ENCODE assay signal across 16 cellular contexts in genomic region chr20:1810572-1810925, GRCh38.
A peak's percentile ranks its signal among the peaks of the same experiment; 100 is the strongest.
DNase-seq lines count a peak whose midpoint lies in the region; ATAC-seq and TF ChIP-seq lines count a peak whose summit lies in the region.
"Had no signal": no experiment of that assay in that cellular context is flagged by ENCODE, and none has a peak within 500 bp of the region (broad histone marks: within the 10 kb centered on the region; RNA-seq: fewer than 3 reads in every experiment).

No MANE protein-coding gene starts in this region.

- TF ChIP-seq POLR2A in breast epithelium (IDR thresholded peaks at IDR 0.05) (no peak), transverse colon (IDR thresholded peaks at IDR 0.05) (no peak)

- H2AFZ ChIP-seq in osteoblast (ENCODE audit: low read length) = no peak overlapping the region

- TF ChIP-seq CTCF in breast epithelium (IDR thresholded peaks at IDR 0.05) (no peak), MCF 10A (IDR thresholded peaks at IDR 0.05; ENCODE audit: unreplicated experiment) (no peak), osteoblast (IDR thresholded peaks at IDR 0.05; ENCODE audit: extremely low read depth, low read depth, low read length) (no peak), transverse colon (IDR thresholded peaks at IDR 0.05) (no peak)

- TF ChIP-seq EP300 in transverse colon (IDR thresholded peaks at IDR 0.05; ENCODE audit: low read depth) = no peak

- H3K9me3 ChIP-seq in breast epithelium (no peaks in the 10 kb centered on the region), osteoblast (ENCODE audit: low read depth, low read length) (no peaks in the 10 kb centered on the region), transverse colon (no peaks in the 10 kb centered on the region)
- H3K9me3 ChIP-seq: mucosa of descending colon had no signal

- H3K4me3 Mint-ChIP-seq in MCF 10A (ENCODE audit: unreplicated experiment) = no peak overlapping the region
- H3K4me3 Mint-ChIP-seq: activated CD8-positive, alpha-beta T cell treated with anti-CD3 and anti-CD28 coated beads, Interleukin-2, amount 10 ng/mL, durations not matched to agents 7 days and 5 days had no signal

- no peak for ATAC-seq in HG02678 (IDR thresholded peaks at IDR 0.05; ENCODE audit: unreplicated experiment)

- peaks cover 11 to 22% of the 10 kb centered on the region in 2 donors for H3K4me1 ChIP-seq in breast epithelium
- H3K4me1 ChIP-seq in osteoblast (ENCODE audit: insufficient read depth, low read length) = peaks cover 52% of the 10 kb centered on the region
- H3K4me1 ChIP-seq in transverse colon = peaks cover 4 to 31% (median 13%) of the 10 kb centered on the region in 4 donors

- in situ Hi-C loops in transverse colon (cut with MboI; ENCODE audit: low pct_ligation_motif_present in 1 of 4, low pct_unique_long_range_greater_than_20kb in 1 of 4, low sequenced_read_pairs in 3 of 4) = no loop called here

- intact Hi-C loops in breast epithelium (cut with DNase I; ENCODE audit: low total_unique reads) = loop anchor here (5.0 kb wide), 1 partner anchor 87 kb away; the partner anchor contains the start of gene SIRPA
- intact Hi-C loops in MCF 10A (cut with micrococcal nuclease) = no loop called here
- intact Hi-C loops in transverse colon (cut with DNase I; ENCODE audit: low total_unique reads) = no loop called here

- no peaks in the 10 kb centered on the region for H4K20me1 ChIP-seq in osteoblast (ENCODE audit: insufficient read depth, low read length)

- CTCF ChIA-PET in MCF 10A (lab: Yijun Ruan, JAX) = interaction anchor here (0.8 to 2.0 kb wide), 5 partner anchors 9 to 46 kb away, joined by 3 to 14 read pairs (median 3); no protein-coding TSS in a partner anchor

- H3K27me3 ChIP-seq in breast epithelium (no peaks in the 10 kb centered on the region), osteoblast (ENCODE audit: insufficient read depth, low read length) (no peaks in the 10 kb centered on the region), transverse colon (no peaks in the 10 kb centered on the region)
- H3K27me3 ChIP-seq: cardiac muscle cell had no signal

- H3K9me3 Mint-ChIP-seq in MCF 10A (ENCODE audit: unreplicated experiment) = no peaks in the 10 kb centered on the region

- H3K36me3 ChIP-seq in breast epithelium = no peaks in the 10 kb centered on the region
- no peaks in the 10 kb centered on the region for H3K36me3 ChIP-seq in osteoblast (ENCODE audit: insufficient read depth, low read length)
- no peaks in the 10 kb centered on the region for H3K36me3 ChIP-seq in transverse colon
- H3K36me3 ChIP-seq: cardiac muscle cell had no signal

- H3K4me2 ChIP-seq in osteoblast (ENCODE audit: insufficient read depth, low read length) = no peak overlapping the region

- peaks cover 35% of the 10 kb centered on the region for H3K4me1 Mint-ChIP-seq in MCF 10A (ENCODE audit: insufficient read depth, unreplicated experiment)

- 83 to 87% methylated on average over 2 to 5 of the region's 5 CpGs for WGBS in transverse colon (ENCODE audit: low coverage in 1 of 2), 2 donors

- H3K27ac ChIP-seq in breast epithelium (peak overlapping the region; percentile 95 to 96), epithelial cell of prostate (peak overlapping the region; percentile 95), osteoblast (ENCODE audit: low read depth, low read length) (peak overlapping the region; percentile 92), transverse colon (peak overlapping the region; percentile 24 to 67 (median 40))
- H3K27ac ChIP-seq: cardiac muscle cell had no signal

- H3K36me3 Mint-ChIP-seq in MCF 10A (ENCODE audit: insufficient read depth, unreplicated experiment) = no peaks in the 10 kb centered on the region

- BruUV-seq in MCF 10A (replicated peaks; lab: Mats Ljungman, UMichigan) = no TSS peak

- H3K27ac Mint-ChIP-seq in MCF 10A (ENCODE audit: low read depth, unreplicated experiment) = no peak overlapping the region
- H3K27ac Mint-ChIP-seq: activated CD8-positive, alpha-beta T cell treated with anti-CD3 and anti-CD28 coated beads, Interleukin-2, amount 10 ng/mL, durations not matched to agents 7 days and 5 days had no signal

- no peaks in the 10 kb centered on the region for H3K79me2 ChIP-seq in osteoblast (ENCODE audit: insufficient read depth, low read length)

- H3K4me3 ChIP-seq in breast epithelium = peak overlapping the region in 1 of 3 donors; percentile 11
- H3K4me3 ChIP-seq in osteoblast (ENCODE audit: insufficient read depth, low read length) = no peak overlapping the region
- H3K4me3 ChIP-seq in transverse colon = no peak overlapping the region
- H3K4me3 ChIP-seq: cardiac muscle cell, mucosa of descending colon had no signal

- POLR2A ChIA-PET in MCF 10A (lab: Yijun Ruan, JAX) = interaction anchor here (0.8 to 2.1 kb wide), 4 partner anchors 10 to 50 kb away, joined by 3 to 10 read pairs (median 5); no protein-coding TSS in a partner anchor

- peak in 1 of 2 donors; percentile 63 for DNase-seq in breast epithelium (ENCODE audit: low spot score in 2 of 2)
- no peak for DNase-seq in MCF 10A (ENCODE audit: unreplicated experiment)
- no peak for DNase-seq in epithelial cell of prostate (ENCODE audit: low read depth, low spot score)
- no peak for DNase-seq in osteoblast (ENCODE audit: insufficient read length, low spot score, missing footprints)
- DNase-seq in transverse colon = no peak
- no peak for DNase-seq in effector CD4-positive, alpha-beta T cell
- DNase-seq in activated effector memory CD4-positive, alpha-beta T cell treated with anti-CD3 and anti-CD28 coated beads, Interleukin-2, amount 50 U/mL, for 16 hours = no peak
- DNase-seq: 8988T; activated CD8-positive, alpha-beta T cell treated with anti-CD3 and anti-CD28 coated beads, Interleukin-2, amount 10 ng/mL, durations not matched to agents 7 days and 5 days; activated effector memory CD4-positive, alpha-beta T cell treated with Interleukin-2 at 50 U/mL for 16 hours; mucosa of descending colon; NCI-H146; NCI-H526 treated with DMSO at 0.1 percent for 48 hours; SHP77 had no signal

- no peaks in the 10 kb centered on the region for H3K27me3 Mint-ChIP-seq in MCF 10A (ENCODE audit: insufficient read depth, unreplicated experiment)

Comparison
In these comparisons a context has a peak if more than half of its experiments do, and no peak if none do; other contexts are left out.
1. H3K27ac ChIP-seq: peak in every context shown above with its lines; median percentile 96 in breast epithelium; 95 in epithelial cell of prostate; 92 in osteoblast; 40 in transverse colon.